ENCODE assay signal across 9 cellular contexts in the genomic region with DNA sequence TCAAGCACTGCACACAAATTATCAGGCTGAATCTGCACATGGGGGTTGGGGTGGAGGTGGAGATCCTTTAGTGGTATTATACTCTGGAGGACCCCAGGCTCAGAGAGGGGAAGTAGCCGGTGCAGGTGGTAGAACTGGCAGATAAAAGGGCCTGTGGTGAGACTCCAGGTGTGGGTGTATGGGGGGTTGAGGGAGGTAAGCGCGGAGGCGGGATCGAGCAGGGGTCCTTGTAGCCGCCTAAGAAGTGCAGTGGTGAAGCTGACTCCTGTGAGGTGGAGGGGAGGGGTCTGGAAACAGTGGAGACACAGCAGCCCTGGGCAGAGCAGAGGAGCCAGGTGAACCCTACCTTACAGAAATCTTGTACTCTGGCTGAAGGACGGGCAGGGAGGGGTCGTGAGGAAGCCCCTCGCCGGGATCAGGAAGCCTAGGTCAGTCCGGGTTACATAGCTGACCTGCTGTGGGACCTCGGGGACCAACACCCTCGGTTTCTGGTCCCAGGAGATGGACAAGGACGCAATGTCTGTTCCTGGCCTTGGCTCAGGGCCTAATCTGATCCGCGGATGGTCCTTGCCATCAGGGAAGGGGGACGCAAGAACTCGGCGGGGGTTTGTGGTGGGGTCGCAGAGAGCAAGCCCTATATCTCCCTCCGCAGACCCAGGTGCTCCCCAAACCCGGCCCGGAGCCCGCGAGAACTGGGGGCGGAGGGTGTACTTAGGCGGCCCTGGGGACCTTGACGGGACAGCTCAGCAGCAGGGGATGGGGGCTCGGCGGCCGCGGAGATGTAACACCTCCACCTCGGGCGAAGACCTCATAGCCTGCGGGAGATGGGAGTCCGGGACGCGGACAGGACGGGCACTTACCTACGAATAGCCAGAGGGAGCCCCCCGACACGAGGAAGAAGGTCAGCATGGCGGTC. TPM values are rescaled to one million over a fixed set of nuclear protein-coding genes. Genes with fewer than 3 reads are reported as not detected.
DNase-seq lines count a peak whose midpoint lies in the region; ATAC-seq and TF ChIP-seq lines count a peak whose summit lies in the region.
"Had no signal": no experiment of that assay in that cellular context is flagged by ENCODE, and none has a peak within 500 bp of the region (broad histone marks: within the 10 kb centered on the region; RNA-seq: fewer than 3 reads in every experiment).

No MANE protein-coding gene starts in this region.

- no peak overlapping the region for H3K27ac ChIP-seq in cardiac muscle cell
- H3K27ac ChIP-seq in breast epithelium: no peak overlapping the region
- no peak overlapping the region for H3K27ac ChIP-seq in upper lobe of left lung

- H3K36me3 ChIP-seq in cardiac muscle cell: no peaks in the 10 kb centered on the region
- no peaks in the 10 kb centered on the region for H3K36me3 ChIP-seq in breast epithelium
- no peaks in the 10 kb centered on the region for H3K36me3 ChIP-seq in upper lobe of left lung

- H3K4me1 ChIP-seq in cardiac muscle cell (ENCODE audit: low read depth) (no peaks in the 10 kb centered on the region), breast epithelium (no peaks in the 10 kb centered on the region), upper lobe of left lung (peaks cover 10 to 18% (median 12%) of the 10 kb centered on the region in 4 donors)

- H3K27ac Mint-ChIP-seq in memory B cell: no peak overlapping the region

- H3K4me3 Mint-ChIP-seq in memory B cell: peak overlapping the region; percentile 81

- H3K9me3 ChIP-seq in cardiac muscle cell (ENCODE audit: low read depth): no peaks in the 10 kb centered on the region
- no peaks in the 10 kb centered on the region for H3K9me3 ChIP-seq in breast epithelium
- no peaks in the 10 kb centered on the region for H3K9me3 ChIP-seq in upper lobe of left lung

- H3K4me3 ChIP-seq in cardiac muscle cell (peak overlapping the region; percentile 49), breast epithelium (peak overlapping the region; percentile 45 to 74 (median 59)), upper lobe of left lung (peak overlapping the region in 3 of 4 donors; percentile 42 to 64 (median 57))

- whole genome bisulfite sequencing in upper lobe of left lung, 2 donors: 24 to 48% methylated on average over 13 to 35 of the region's 43 CpGs

- DNase-seq in cardiac muscle cell (ENCODE audit: low read depth in 1 of 2, low spot score in 1 of 2) (no peak), Right ventricle myocardium superior (no peak), breast epithelium (ENCODE audit: low spot score in 2 of 2) (no peak), memory B cell (ENCODE audit: low spot score in 2 of 2) (no peak), upper lobe of left lung (peak; percentile 20 to 21), NK-92 (lab: John Stamatoyannopoulos, UW; ENCODE audit: unreplicated experiment) (no peak), NCI-H2081 (lab: John Stamatoyannopoulos, UW) (no peak)
- DNase-seq: SHP77 treated with DMSO at 0.1 percent for 48 hours had no signal

- no peaks in the 10 kb centered on the region for H3K9me3 Mint-ChIP-seq in memory B cell

- ATAC-seq in Right ventricle myocardium superior (ENCODE audit: poor library complexity) (no peak), memory B cell (ENCODE audit: low read depth) (no peak), upper lobe of left lung (ENCODE audit: low FRiP score in 2 of 2) (no peak), GM19397 (IDR thresholded peaks at IDR 0.05; ENCODE audit: unreplicated experiment) (no peak)

- H3K36me3 Mint-ChIP-seq in memory B cell: no peaks in the 10 kb centered on the region

- peaks cover 59% of the 10 kb centered on the region for H3K27me3 ChIP-seq in cardiac muscle cell
- H3K27me3 ChIP-seq in breast epithelium: peaks cover 0 to 12% of the 10 kb centered on the region in 2 donors
- H3K27me3 ChIP-seq in upper lobe of left lung: peaks cover 0 to 16% (median 9%) of the 10 kb centered on the region in 4 donors

- TF ChIP-seq CTCF in cardiac muscle cell (IDR thresholded peaks at IDR 0.05; ENCODE audit: low read depth, low read length) (no peak), breast epithelium (IDR thresholded peaks at IDR 0.05) (no peak), upper lobe of left lung (IDR thresholded peaks at IDR 0.05) (no peak)

- peaks cover 10% of the 10 kb centered on the region for H3K4me1 Mint-ChIP-seq in memory B cell

- peaks cover 20% of the 10 kb centered on the region for H3K27me3 Mint-ChIP-seq in memory B cell

- no peak for TF ChIP-seq POLR2A in breast epithelium (IDR thresholded peaks at IDR 0.05)
- no peak for TF ChIP-seq POLR2A in upper lobe of left lung (IDR thresholded peaks at IDR 0.05)

- no peak for TF ChIP-seq EP300 in upper lobe of left lung (IDR thresholded peaks at IDR 0.05)

- intact Hi-C loops in Right ventricle myocardium superior (cut with DNase I): no loop called here
- intact Hi-C loops in breast epithelium (cut with DNase I; ENCODE audit: low total_unique reads): no loop called here

RNA-seq across cellular contexts. Expression of a gene that starts 0.6 kb away (rescaled TPM):
- total RNA-seq in cardiac muscle cell: 0.18 and 0.56 TPM in 2 replicates
- polyA plus RNA-seq in cardiac muscle cell: 0.48 TPM in 1 of 2 replicates, not detected in the other
- total RNA-seq in Right ventricle myocardium superior: 3.0 TPM
- 1 to 10 TPM in 1 of 3 donors, under 1 TPM in 2; 0.32 to 1.8 (median 0.33) TPM for total RNA-seq in breast epithelium
- 1 to 10 TPM in 1 of 6 donors, under 1 TPM in 4, not detected in 1; 0.61 to 1.2 (median 0.74) TPM for total RNA-seq in upper lobe of left lung

RNA-seq across cellular contexts. Expression of a gene that starts 49.6 kb away (rescaled TPM):
- not detected in 2 replicates for total RNA-seq in cardiac muscle cell
- not detected in 2 replicates for polyA plus RNA-seq in cardiac muscle cell
- not detected for total RNA-seq in Right ventricle myocardium superior
- total RNA-seq in breast epithelium: not detected
- not detected for total RNA-seq in upper lobe of left lung

Comparison
In these comparisons a context has a peak if more than half of its experiments do, and no peak if none do; other contexts are left out.
1. DNase-seq: peak in upper lobe of left lung (2 of 2); none in cardiac muscle cell (0 of 2), Right ventricle myocardium superior (single experiment), breast epithelium (0 of 2), memory B cell (0 of 2), NK-92 (single experiment) and NCI-H2081 (0 of 2).
2. Peak in every context shown above with its lines, with median percentiles within 50 percentile points of each other: H3K4me3 ChIP-seq.